ENCODE assay signal across 9 cellular contexts in the genomic region with DNA sequence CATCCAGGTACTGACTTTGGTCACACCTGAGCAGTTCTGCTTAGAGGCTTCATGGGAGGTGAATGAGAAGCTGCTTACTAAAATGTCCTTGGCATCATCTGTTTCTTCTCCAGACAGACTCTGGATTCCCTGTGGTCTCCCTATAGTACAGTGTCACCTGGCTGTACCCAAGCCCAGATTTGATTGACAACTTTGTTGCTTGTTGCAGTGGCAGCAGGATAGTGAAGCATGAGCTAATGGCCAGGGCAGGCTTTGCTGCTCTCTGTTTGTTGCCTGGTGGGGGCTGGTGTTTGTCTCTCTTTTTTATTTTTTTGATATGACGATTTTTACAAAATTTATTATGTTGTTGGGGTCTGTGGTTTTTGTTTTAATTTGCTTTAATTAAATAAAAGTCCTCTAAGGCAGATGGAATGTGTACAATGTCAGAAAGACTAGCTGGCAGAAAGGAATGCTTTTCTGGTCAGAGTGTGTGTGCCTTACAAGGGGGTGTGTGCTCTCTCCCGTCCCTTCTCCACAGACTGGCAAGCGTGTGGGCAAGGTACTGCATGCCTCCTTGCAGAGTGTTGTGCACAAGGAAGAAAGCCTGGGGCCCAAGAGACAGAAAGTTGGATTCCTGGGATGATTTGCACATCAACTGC. TPM values are rescaled to one million over a fixed set of nuclear protein-coding genes. Genes with fewer than 3 reads are reported as not detected.
DNase-seq lines count a peak whose midpoint lies in the region; ATAC-seq and TF ChIP-seq lines count a peak whose summit lies in the region.
"Had no signal": no experiment of that assay in that cellular context is flagged by ENCODE, and none has a peak within 500 bp of the region (broad histone marks: within the 10 kb centered on the region; RNA-seq: fewer than 3 reads in every experiment).

No MANE protein-coding gene starts in this region.

- no peaks in the 10 kb centered on the region for H3K27me3 ChIP-seq in adipocyte (replicated peaks; ENCODE audit: control insufficient read depth, insufficient read depth, low read length)
- H3K27me3 ChIP-seq in heart right ventricle, result no peaks in the 10 kb centered on the region
- H3K27me3 ChIP-seq in skeletal muscle tissue (ENCODE audit: control insufficient read depth in 3 of 3, insufficient read depth in 3 of 3, low read length in 3 of 3), result no peaks in the 10 kb centered on the region

- ATAC-seq in heart right ventricle, result peak in 4 of 8 donors; percentile 27 to 46 (median 36)
- ATAC-seq in GM18858 (IDR thresholded peaks at IDR 0.05; ENCODE audit: unreplicated experiment), result no peak
- ATAC-seq: naive thymus-derived CD8-positive, alpha-beta T cell had no signal

- WGBS in heart right ventricle, 2 donors, result 58 to 61% methylated on average over 3 of the region's 3 CpGs

- peak overlapping the region; percentile 69 for H3K4me3 ChIP-seq in adipocyte (ENCODE audit: low read length)
- peak overlapping the region in 1 of 10 donors; percentile 2 for H3K4me3 ChIP-seq in heart right ventricle
- no peak overlapping the region for H3K4me3 ChIP-seq in skeletal muscle tissue (ENCODE audit: low read length in 3 of 3)

- peaks cover 22% of the 10 kb centered on the region for H3K36me3 ChIP-seq in adipocyte (ENCODE audit: control insufficient read depth, insufficient read depth, low read length, severe bottlenecking)
- peaks cover 0 to 48% (median 3%) of the 10 kb centered on the region in 9 donors for H3K36me3 ChIP-seq in heart right ventricle
- H3K36me3 ChIP-seq in skeletal muscle tissue (ENCODE audit: control insufficient read depth in 3 of 3, insufficient read depth in 3 of 3, low read length in 3 of 3), result peaks cover 7 to 21% (median 16%) of the 10 kb centered on the region in 3 donors

- intact Hi-C loops in heart right ventricle (cut with DNase I), result loop anchor here in 1 of 10 donors (5.0 kb wide), 1 partner anchor 34 kb away; a partner anchor contains a TSS

- H3K9ac ChIP-seq in adipocyte (ENCODE audit: low read length), result peak overlapping the region; percentile 90
- H3K9ac ChIP-seq in skeletal muscle tissue (ENCODE audit: low read depth in 1 of 3, low read length in 3 of 3), result peak overlapping the region in 1 of 3 donors; percentile 18

- peak; percentile 71 for DNase-seq in GM04504 (ENCODE audit: low read depth)
- DNase-seq in adipocyte (ENCODE audit: low read depth), result peak; percentile 81
- DNase-seq in heart right ventricle, result no peak
- no peak for DNase-seq in NCI-H446 treated with DMSO at 0.1 percent for 48 hours (lab: John Stamatoyannopoulos, UW)
- no peak for DNase-seq in HuH-7.5 (ENCODE audit: low spot score)
- DNase-seq in activated CD4-positive, alpha-beta T cell treated with anti-CD3 and anti-CD28 coated beads, Interleukin-2, amount 50 U/mL, for 48 hours, result no peak
- DNase-seq: naive thymus-derived CD8-positive, alpha-beta T cell had no signal

- no peak for TF ChIP-seq CTCF in heart right ventricle (IDR thresholded peaks at IDR 0.05)

- H3K27ac ChIP-seq in heart right ventricle (peak overlapping the region; percentile 67 to 91 (median 84)), skeletal muscle tissue (ENCODE audit: low read depth, low read length) (peak overlapping the region; percentile 76)

- H3K9me3 ChIP-seq in adipocyte (ENCODE audit: control insufficient read depth, low read length) (no peaks in the 10 kb centered on the region), heart right ventricle (no peaks in the 10 kb centered on the region), skeletal muscle tissue (ENCODE audit: control insufficient read depth in 3 of 3, low read length in 3 of 3) (no peaks in the 10 kb centered on the region)

- H3K4me1 ChIP-seq in adipocyte (ENCODE audit: control insufficient read depth, insufficient read depth, low read length) (peaks cover 74% of the 10 kb centered on the region), heart right ventricle (peaks cover 11 to 62% (median 33%) of the 10 kb centered on the region in 9 donors), skeletal muscle tissue (ENCODE audit: control insufficient read depth in 3 of 3, insufficient read depth in 3 of 3, low read length in 3 of 3) (peaks cover 37 to 55% (median 45%) of the 10 kb centered on the region in 3 donors)

RNA-seq across cellular contexts. Expression of a gene that starts 15.3 kb away (rescaled TPM):
- total RNA-seq in heart right ventricle (10 to 100 TPM; 34.8 to 72.9 (median 54.3) TPM), skeletal muscle tissue (129 TPM)
- polyA plus RNA-seq in heart right ventricle, result 100 to 1,000 TPM; 179 to 355 TPM
- polyA plus RNA-seq: naive thymus-derived CD8-positive, alpha-beta T cell had no signal

RNA-seq across cellular contexts. Expression of a gene that starts 34.8 kb away (rescaled TPM):
- total RNA-seq in heart right ventricle (10 to 100 TPM; 24.2 to 35.4 (median 31.5) TPM), skeletal muscle tissue (36.0 TPM)
- 10 to 100 TPM; 32.8 to 39.9 TPM for polyA plus RNA-seq in heart right ventricle

RNA-seq across cellular contexts. Expression of a gene that starts 34.9 kb away (rescaled TPM):
- total RNA-seq in heart right ventricle (10 to 100 TPM; 35.0 to 52.2 (median 43.1) TPM), skeletal muscle tissue (25.6 TPM)
- 10 to 100 TPM; 19.0 to 30.7 TPM for polyA plus RNA-seq in heart right ventricle

Comparison
In these comparisons a context has a peak if more than half of its experiments do, and no peak if none do; other contexts are left out.
1. DNase-seq: peak in GM04504 (single experiment) and adipocyte (single experiment); none in heart right ventricle (0 of 2), NCI-H446 treated with DMSO at 0.1 percent for 48 hours (single experiment), HuH-7.5 (single experiment) and activated CD4-positive, alpha-beta T cell treated with anti-CD3 and anti-CD28 coated beads, Interleukin-2, amount 50 U/mL, for 48 hours (0 of 2).